In the genomic region with DNA sequence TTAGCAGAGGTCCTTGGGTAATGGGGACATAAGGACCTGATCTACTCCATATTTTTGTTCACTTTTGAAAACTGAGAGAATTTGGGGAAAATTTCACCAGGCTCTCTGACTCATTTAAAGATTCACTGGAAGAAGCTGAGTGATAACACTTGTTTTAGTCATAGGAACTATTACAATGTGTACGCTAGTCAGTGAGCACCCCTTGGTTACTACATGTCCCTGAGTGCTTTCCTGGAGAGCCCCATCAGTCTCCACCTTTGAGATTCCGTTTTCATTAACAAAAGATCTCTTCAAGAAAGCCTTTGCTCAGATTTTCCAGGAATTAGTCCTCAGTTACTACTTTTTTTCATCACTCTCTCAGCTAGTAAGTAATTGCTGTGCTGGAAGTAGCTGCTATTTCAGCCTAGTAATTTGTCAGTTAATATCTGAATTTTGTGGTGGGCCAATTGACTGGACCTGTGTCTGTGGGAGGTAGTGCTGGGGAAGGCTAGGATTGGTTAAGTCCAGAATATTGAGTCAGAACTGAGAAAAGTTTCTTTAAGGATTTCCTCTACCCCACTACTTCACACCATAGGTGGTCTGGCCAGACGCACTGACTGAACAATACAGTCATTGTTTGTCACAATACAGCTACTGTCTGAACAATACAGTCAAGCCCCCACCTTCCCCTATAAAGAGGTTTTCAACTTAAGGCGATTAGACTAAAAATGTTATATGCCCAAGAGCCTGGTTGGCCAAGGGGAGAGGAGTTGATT, we compare ENCODE assay signal across 17 cellular contexts.
DNase-seq lines count a peak whose midpoint lies in the region; ATAC-seq and FAIRE-seq lines count a peak whose summit lies in the region.
"Had no signal": no experiment of that assay in that cellular context is flagged by ENCODE, and none has a peak within 500 bp of the region (broad histone marks: within the 10 kb centered on the region; RNA-seq: fewer than 3 reads in every experiment).

No MANE protein-coding gene starts in this region.

- peak; percentile 15 for DNase-seq in stimulated activated CD4-positive, alpha-beta T cell treated with anti-CD3 and anti-CD28 coated beads, Interleukin-1b, Interleukin-23, amount 100 ng/mL, for 48 hours
- no peak for DNase-seq in stimulated activated CD4-positive, alpha-beta T cell treated with anti-CD3 and anti-CD28 coated beads, Interleukin-12 subunit alpha, Interleukin-12 subunit beta, amount 100 ng/mL, for 4 hours
- peak; percentile 57 to 74 for DNase-seq in SJCRH30
- DNase-seq in astrocyte of the hippocampus (ENCODE audit: low read depth, low spot score) = peak; percentile 9
- DNase-seq in urothelium cell line (ENCODE audit: low spot score) = peak; percentile 79
- DNase-seq in NCI-H748 treated with DMSO at 0.1 percent for 48 hours (lab: John Stamatoyannopoulos, UW) = no peak
- DNase-seq: CD4-positive, alpha-beta T cell; DMS79 treated with DMSO at 0.1 percent for 48 hours; MV-4-11; NCI-H1417 treated with DMSO at 0.1 percent for 48 hours; NCI-H2081; NCI-H524 treated with DMSO at 0.1 percent for 48 hours had no signal

- H3K9me3 ChIP-seq in SJCRH30 (replicated peaks) = peaks cover 4% of the 10 kb centered on the region; the same call in 1 of the 2 replicates

- H3K4me3 ChIP-seq in SJCRH30 = no peak overlapping the region

- H3K4me1 ChIP-seq in SJCRH30 = no peaks in the 10 kb centered on the region

- no peak for FAIRE-seq in urothelium cell line (lab: Jason Lieb, UNC)
- FAIRE-seq: G401.6, GM12891, GM19239 had no signal

- no peaks in the 10 kb centered on the region for H3K27me3 ChIP-seq in SJCRH30

- peak overlapping the region; percentile 42; the same call in 1 of the 2 replicates for H3K27ac ChIP-seq in SJCRH30

- ATAC-seq in GM18858 (IDR thresholded peaks at IDR 0.05; ENCODE audit: unreplicated experiment) (no peak), GM21786 (IDR thresholded peaks at IDR 0.05; ENCODE audit: unreplicated experiment) (no peak)

- H3K36me3 ChIP-seq in SJCRH30 = no peaks in the 10 kb centered on the region

Comparison
In these comparisons a context has a peak if more than half of its experiments do, and no peak if none do; other contexts are left out.
1. DNase-seq: peak in stimulated activated CD4-positive, alpha-beta T cell treated with anti-CD3 and anti-CD28 coated beads, Interleukin-1b, Interleukin-23, amount 100 ng/mL, for 48 hours (single experiment), SJCRH30 (2 of 2), astrocyte of the hippocampus (single experiment) and urothelium cell line (single experiment); none in stimulated activated CD4-positive, alpha-beta T cell treated with anti-CD3 and anti-CD28 coated beads, Interleukin-12 subunit alpha, Interleukin-12 subunit beta, amount 100 ng/mL, for 4 hours (single experiment) and NCI-H748 treated with DMSO at 0.1 percent for 48 hours (single experiment).